In the genomic region with DNA sequence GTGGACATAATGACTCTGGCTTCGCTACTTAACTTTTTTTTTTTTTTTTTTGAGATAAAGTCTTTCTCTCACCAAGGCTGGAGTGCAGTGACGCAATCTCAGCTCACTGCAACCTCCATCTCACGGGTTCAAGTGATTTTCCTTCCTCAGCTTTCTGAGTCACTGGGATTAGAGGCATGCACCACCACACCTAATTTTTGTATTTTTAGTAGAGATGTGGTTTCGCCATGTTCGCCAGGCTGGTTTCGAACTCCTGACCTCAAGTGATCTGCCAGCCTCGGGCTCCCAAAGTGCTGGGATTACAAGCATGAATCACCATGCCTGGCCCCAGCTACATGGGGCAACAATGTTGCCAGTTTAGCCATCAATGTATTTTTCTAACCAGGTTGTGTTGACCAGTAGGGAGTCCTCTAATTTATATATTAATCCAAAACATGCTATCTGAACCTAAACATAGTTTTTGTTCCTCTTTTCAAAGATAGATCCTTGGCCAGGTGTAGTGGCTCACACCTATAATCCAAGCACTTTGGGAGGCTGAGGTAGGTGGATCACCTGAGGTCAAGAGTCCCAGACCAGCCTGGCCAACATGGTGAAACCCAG, we compare ENCODE assay signal across 31 cellular contexts.
"Had no signal": no experiment of that assay in that cellular context is flagged by ENCODE, and none has a peak within 500 bp of the region (broad histone marks: within the 10 kb centered on the region; RNA-seq: fewer than 3 reads in every experiment).

No MANE protein-coding gene starts in this region.

- H3K4me2 ChIP-seq: hepatocyte had no signal

- H3K79me2 ChIP-seq: hepatocyte had no signal

- FAIRE-seq: endometrium, frontal cortex, keratinocyte, small intestine had no signal

- DNase-seq: activated CD4-positive, alpha-beta T cell treated with anti-CD3 and anti-CD28 coated beads for 36 hours; activated CD4-positive, alpha-beta T cell treated with anti-CD3 and anti-CD28 coated beads, Interleukin-2, amount 50 U/mL, for 4 hours; activated CD4-positive, CD25-positive, alpha-beta regulatory T cell; activated CD8-positive, alpha-beta memory T cell treated with anti-CD3 and anti-CD28 coated beads for 24 hours; activated effector memory CD4-positive, alpha-beta T cell treated with anti-CD3 and anti-CD28 coated beads, Interleukin-2, amount 50 U/mL, for 16 hours; activated naive CD4-positive, alpha-beta T cell treated with anti-CD3 and anti-CD28 coated beads for 36 hours; activated naive CD8-positive, alpha-beta T cell treated with anti-CD3 and anti-CD28 coated beads for 36 hours; adrenal gland; cerebellar nuclear complex; colonic mucosa; effector CD8-positive, alpha-beta T cell; glutamatergic neuron; left cardiac atrium; left ventricle myocardium superior; ovary; small intestine; stimulated activated CD4-positive, alpha-beta T cell treated with anti-CD3 and anti-CD28 coated beads, Interleukin-4, amount 100 ng/mL, for 24 hours; stimulated activated naive CD8-positive, alpha-beta T cell treated with anti-CD3 and anti-CD28 coated beads, Interleukin-15, amount 100 ng/mL, for 72 hours; substantia nigra; thyroid gland; upper lobe of left lung had no signal

- H2AFZ ChIP-seq: hepatocyte had no signal

- H3K9me3 ChIP-seq: adrenal gland, ascending aorta, colonic mucosa, ovary, thyroid gland, upper lobe of left lung, vagina had no signal

- H3K27me3 ChIP-seq: adrenal gland, ascending aorta, cardiac muscle cell, colonic mucosa, hepatocyte, ovary, thyroid gland, upper lobe of left lung, vagina had no signal

- H3K4me1 ChIP-seq: adrenal gland, ascending aorta, colonic mucosa, thyroid gland, vagina had no signal

- ATAC-seq: activated CD4-positive, alpha-beta T cell treated with anti-CD3 and anti-CD28 coated beads for 36 hours; left cardiac atrium; left ventricle myocardium superior; sciatic nerve; stimulated activated effector memory CD8-positive, alpha-beta T cell treated with anti-CD3 and anti-CD28 coated beads, Interleukin-12 subunit alpha, Interleukin-12 subunit beta, amount 100 ng/mL, for 72 hours; stimulated activated naive CD8-positive, alpha-beta T cell treated with anti-CD3 and anti-CD28 coated beads, Interleukin-15, amount 100 ng/mL, for 72 hours had no signal

- H3K36me3 ChIP-seq: adrenal gland, ascending aorta, cardiac muscle cell, colonic mucosa, ovary, thyroid gland, upper lobe of left lung, vagina had no signal

- H3K27ac ChIP-seq: adrenal gland, ascending aorta, cardiac muscle cell, colonic mucosa, epithelial cell of prostate, hepatocyte, ovary, thyroid gland, upper lobe of left lung, vagina had no signal

- H3K4me3 ChIP-seq: adrenal gland, ascending aorta, cardiac muscle cell, colonic mucosa, hepatocyte, ovary, thyroid gland, upper lobe of left lung, vagina had no signal
